Comparison of ENCODE assay signal across 27 cellular contexts in the genomic region with DNA sequence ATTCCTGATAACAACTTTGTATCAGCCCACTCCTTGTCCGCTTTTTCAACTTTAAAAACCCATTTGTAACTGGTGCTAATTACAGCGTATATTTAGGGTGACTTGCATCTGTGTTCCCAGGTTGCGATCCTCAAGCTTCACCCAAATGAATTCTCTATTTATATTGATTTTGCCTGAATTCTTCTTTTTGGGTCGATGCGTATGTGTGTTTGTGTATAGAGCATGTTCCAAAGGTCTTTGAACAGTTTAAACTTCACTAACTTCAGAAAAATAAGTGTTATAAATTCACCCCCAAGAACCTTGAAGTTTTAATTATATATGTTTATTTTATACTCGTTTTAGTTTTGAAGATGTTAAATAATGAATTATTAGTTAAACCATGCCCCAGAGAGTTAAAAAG. TPM values are rescaled to one million over a fixed set of nuclear protein-coding genes. Genes with fewer than 3 reads are reported as not detected.
DNase-seq lines count a peak whose midpoint lies in the region; ATAC-seq and TF ChIP-seq lines count a peak whose summit lies in the region.
"Had no signal": no experiment of that assay in that cellular context is flagged by ENCODE, and none has a peak within 500 bp of the region (broad histone marks: within the 10 kb centered on the region; RNA-seq: fewer than 3 reads in every experiment).

No MANE protein-coding gene starts in this region.

- DNase-seq in left lobe of liver (ENCODE audit: low spot score), result no peak
- no peak for DNase-seq in RKO (ENCODE audit: low spot score)
- DNase-seq in natural killer cell treated with Interleukin-12 subunit alpha and Interleukin-12 subunit beta and Interleukin-15 and Interleukin-18, amount 100 ng/mL, for 72 hours (ENCODE audit: low spot score), result no peak
- DNase-seq: 8988T; ACHN; BE2C; C1 segment of cervical spinal cord; CD4-positive, alpha-beta memory T cell; CD4-positive, CD25-positive, alpha-beta regulatory T cell; CD8-positive, alpha-beta memory T cell; COR-L47; DMS 273 treated with DMSO at 0.1 percent for 48 hours; DMS153; DMS53; DMS79; DND-41; EL; GDM1 had no signal

- no peak overlapping the region for H3K9ac ChIP-seq in liver (ENCODE audit: low read depth in 1 of 2, low read length in 2 of 2)
- H3K9ac ChIP-seq: BLaER1 had no signal

- no peak for TF ChIP-seq RAD21 in liver (IDR thresholded peaks at IDR 0.05)

- no peaks in the 10 kb centered on the region for H3K36me3 ChIP-seq in liver (ENCODE audit: control insufficient read depth in 4 of 4, insufficient read depth in 3 of 4, low read depth in 1 of 4, low read length in 3 of 4)
- H3K36me3 ChIP-seq: BE2C, BLaER1 had no signal

- H3K4me1 ChIP-seq in liver (ENCODE audit: control insufficient read depth in 4 of 4, insufficient read depth in 4 of 4, low read length in 3 of 4), result peaks cover 0 to 12% (median 5%) of the 10 kb centered on the region in 4 donors
- H3K4me1 ChIP-seq: BE2C, BLaER1 had no signal

- H3K9me3 Mint-ChIP-seq in activated T-helper 17 cell treated with anti-CD3 and anti-CD28 coated beads, Interleukin-2, amount 50 U/mL, for 72 hours, result peaks cover 11% of the 10 kb centered on the region
- H3K9me3 Mint-ChIP-seq in natural killer cell treated with Interleukin-12 subunit alpha and Interleukin-12 subunit beta and Interleukin-15 and Interleukin-18, amount 100 ng/mL, for 72 hours, result no peaks in the 10 kb centered on the region

- WGBS in liver, result 47% methylated on average over 6 of the region's 6 CpGs

- H3K27ac Mint-ChIP-seq in activated T-helper 17 cell treated with anti-CD3 and anti-CD28 coated beads, Interleukin-2, amount 50 U/mL, for 72 hours, result no peak overlapping the region
- no peak overlapping the region for H3K27ac Mint-ChIP-seq in natural killer cell treated with Interleukin-12 subunit alpha and Interleukin-12 subunit beta and Interleukin-15 and Interleukin-18, amount 100 ng/mL, for 72 hours
- H3K27ac Mint-ChIP-seq: CD14-positive monocyte; CD4-positive, alpha-beta memory T cell; CD4-positive, CD25-positive, alpha-beta regulatory T cell; CD8-positive, alpha-beta memory T cell had no signal

- H3K27ac ChIP-seq in liver (ENCODE audit: low read depth in 1 of 2, low read length in 2 of 2), result no peak overlapping the region
- H3K27ac ChIP-seq: BLaER1 had no signal

- ATAC-seq in left lobe of liver, result peak; percentile 37
- ATAC-seq in activated T-helper 17 cell treated with anti-CD3 and anti-CD28 coated beads, Interleukin-2, amount 50 U/mL, for 72 hours (replicated peaks), result no peak
- ATAC-seq in natural killer cell treated with Interleukin-12 subunit alpha and Interleukin-12 subunit beta and Interleukin-15 and Interleukin-18, amount 100 ng/mL, for 72 hours, result no peak
- ATAC-seq: GM12878 had no signal

- H3K36me3 Mint-ChIP-seq in activated T-helper 17 cell treated with anti-CD3 and anti-CD28 coated beads, Interleukin-2, amount 50 U/mL, for 72 hours (ENCODE audit: low read depth), result no peaks in the 10 kb centered on the region
- H3K36me3 Mint-ChIP-seq in natural killer cell treated with Interleukin-12 subunit alpha and Interleukin-12 subunit beta and Interleukin-15 and Interleukin-18, amount 100 ng/mL, for 72 hours, result no peaks in the 10 kb centered on the region
- H3K36me3 Mint-ChIP-seq: CD14-positive monocyte; CD4-positive, alpha-beta memory T cell; CD4-positive, CD25-positive, alpha-beta regulatory T cell; CD8-positive, alpha-beta memory T cell had no signal

- H3K27me3 Mint-ChIP-seq in activated T-helper 17 cell treated with anti-CD3 and anti-CD28 coated beads, Interleukin-2, amount 50 U/mL, for 72 hours, result peaks cover 6% of the 10 kb centered on the region
- peaks cover 7 to 8% of the 10 kb centered on the region in 2 donors for H3K27me3 Mint-ChIP-seq in natural killer cell treated with Interleukin-12 subunit alpha and Interleukin-12 subunit beta and Interleukin-15 and Interleukin-18, amount 100 ng/mL, for 72 hours
- H3K27me3 Mint-ChIP-seq: CD4-positive, alpha-beta memory T cell; CD4-positive, CD25-positive, alpha-beta regulatory T cell had no signal

- H3K27me3 ChIP-seq in liver (ENCODE audit: control insufficient read depth in 4 of 4, insufficient read depth in 4 of 4, low read length in 3 of 4), result no peaks in the 10 kb centered on the region
- H3K27me3 ChIP-seq: BE2C, BLaER1 had no signal

- H3K4me3 Mint-ChIP-seq in activated T-helper 17 cell treated with anti-CD3 and anti-CD28 coated beads, Interleukin-2, amount 50 U/mL, for 72 hours, result no peak overlapping the region
- no peak overlapping the region for H3K4me3 Mint-ChIP-seq in natural killer cell treated with Interleukin-12 subunit alpha and Interleukin-12 subunit beta and Interleukin-15 and Interleukin-18, amount 100 ng/mL, for 72 hours
- H3K4me3 Mint-ChIP-seq: CD14-positive monocyte; CD4-positive, alpha-beta memory T cell; CD4-positive, CD25-positive, alpha-beta regulatory T cell; CD8-positive, alpha-beta memory T cell had no signal

- no peak overlapping the region for H3K4me3 ChIP-seq in liver (ENCODE audit: low read depth in 1 of 3, low read length in 3 of 3)
- H3K4me3 ChIP-seq: BLaER1, GM12878 had no signal

- no peaks in the 10 kb centered on the region for H3K4me1 Mint-ChIP-seq in activated T-helper 17 cell treated with anti-CD3 and anti-CD28 coated beads, Interleukin-2, amount 50 U/mL, for 72 hours
- H3K4me1 Mint-ChIP-seq in natural killer cell treated with Interleukin-12 subunit alpha and Interleukin-12 subunit beta and Interleukin-15 and Interleukin-18, amount 100 ng/mL, for 72 hours (ENCODE audit: low read depth in 2 of 2), result no peaks in the 10 kb centered on the region
- H3K4me1 Mint-ChIP-seq: CD14-positive monocyte; CD4-positive, alpha-beta memory T cell; CD4-positive, CD25-positive, alpha-beta regulatory T cell; CD8-positive, alpha-beta memory T cell had no signal

- H3K9me3 ChIP-seq in liver (ENCODE audit: control insufficient read depth in 4 of 4, low read length in 3 of 4), result no peaks in the 10 kb centered on the region
- H3K9me3 ChIP-seq: BE2C, BLaER1 had no signal

- no peak for TF ChIP-seq CTCF in liver (IDR thresholded peaks at IDR 0.05; ENCODE audit: low read depth, low read length, missing input control)

TF ChIP-seq in liver, 16 proteins besides CTCF, POLR2A, EP300 and RAD21:
- TF ChIP-seq, protein P1, sequence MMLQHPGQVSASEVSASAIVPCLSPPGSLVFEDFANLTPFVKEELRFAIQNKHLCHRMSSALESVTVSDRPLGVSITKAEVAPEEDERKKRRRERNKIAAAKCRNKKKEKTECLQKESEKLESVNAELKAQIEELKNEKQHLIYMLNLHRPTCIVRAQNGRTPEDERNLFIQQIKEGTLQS (IDR thresholded peaks at IDR 0.05), result no peak
- TF ChIP-seq RXRA (IDR thresholded peaks at IDR 0.05) (peak in 1 of 2 donors; percentile 9), FOXA1 (IDR thresholded peaks at IDR 0.05) (no peak), JUND (IDR thresholded peaks at IDR 0.05) (no peak), HNF4A (conservative IDR thresholded peaks at IDR 0.05) (peak; percentile 59 to 78), SP1 (IDR thresholded peaks at IDR 0.05) (peak; percentile 44)

RNA-seq across cellular contexts. Expression of a gene that starts 16.1 kb away (rescaled TPM):
- total RNA-seq in left lobe of liver (not detected), liver (not detected)
- polyA plus RNA-seq in liver, result not detected
- not detected for total RNA-seq in activated T-helper 17 cell treated with anti-CD3 and anti-CD28 coated beads, Interleukin-2, amount 50 U/mL, for 72 hours
- total RNA-seq in natural killer cell treated with Interleukin-12 subunit alpha and Interleukin-12 subunit beta and Interleukin-15 and Interleukin-18, amount 100 ng/mL, for 72 hours, result not detected
- total RNA-seq: A673; CD4-positive, alpha-beta memory T cell; CD4-positive, CD25-positive, alpha-beta regulatory T cell; CD8-positive, alpha-beta memory T cell; Daoy; G401; GM12878 had no signal
- polyA plus RNA-seq: AG04450; CD14-positive monocyte; CD4-positive, alpha-beta memory T cell; CD4-positive, CD25-positive, alpha-beta regulatory T cell; CD8-positive, alpha-beta memory T cell; GM12878 had no signal

RNA-seq across cellular contexts. Expression of a gene that starts 31.2 kb away (rescaled TPM):
- total RNA-seq in left lobe of liver (not detected), liver (not detected)
- not detected for polyA plus RNA-seq in liver
- not detected for total RNA-seq in activated T-helper 17 cell treated with anti-CD3 and anti-CD28 coated beads, Interleukin-2, amount 50 U/mL, for 72 hours
- total RNA-seq in natural killer cell treated with Interleukin-12 subunit alpha and Interleukin-12 subunit beta and Interleukin-15 and Interleukin-18, amount 100 ng/mL, for 72 hours, result not detected
- total RNA-seq: A673; CD4-positive, alpha-beta memory T cell; CD4-positive, CD25-positive, alpha-beta regulatory T cell; CD8-positive, alpha-beta memory T cell; Daoy; G401; GM12878 had no signal
- polyA plus RNA-seq: AG04450; CD14-positive monocyte; CD4-positive, alpha-beta memory T cell; CD4-positive, CD25-positive, alpha-beta regulatory T cell; CD8-positive, alpha-beta memory T cell; GM12878 had no signal
